ENCODE assay signal across 26 cellular contexts in the genomic region with DNA sequence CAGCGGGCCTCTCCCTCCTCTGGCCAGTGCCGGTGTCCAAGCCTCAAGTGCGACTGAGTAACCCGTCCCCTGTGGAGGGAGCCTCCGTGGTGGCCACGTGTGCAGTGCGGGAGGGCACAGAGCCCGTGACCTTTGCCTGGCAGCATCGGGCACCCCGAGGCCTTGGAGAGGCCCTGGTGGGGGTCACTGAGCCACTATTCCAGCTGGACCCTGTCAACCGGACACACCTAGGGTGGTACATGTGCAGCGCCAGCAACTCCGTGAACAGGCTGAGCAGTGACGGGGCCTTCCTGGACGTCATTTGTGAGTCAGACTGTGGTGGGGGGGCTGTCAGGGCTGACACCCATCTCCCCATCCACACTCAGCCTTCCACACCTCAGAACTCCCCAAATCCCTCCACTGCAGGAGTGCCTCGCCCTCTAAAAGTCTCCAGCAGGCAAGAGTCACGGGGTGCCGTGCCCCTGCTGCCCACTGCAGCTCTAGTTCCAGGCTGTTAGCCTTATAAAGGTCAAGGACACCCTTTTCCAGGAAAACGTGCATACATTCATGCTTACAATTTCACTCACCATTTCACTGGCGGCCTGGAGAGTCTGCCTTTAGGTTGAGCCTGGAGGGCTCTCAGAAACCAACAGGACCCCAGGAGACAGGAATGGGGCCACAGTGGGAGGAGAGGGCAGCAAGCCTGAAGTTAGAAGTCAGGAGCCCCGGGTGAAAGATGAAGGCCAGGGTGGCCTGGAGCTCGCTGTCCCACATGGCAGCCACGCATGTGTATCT. TPM values are rescaled to one million over a fixed set of nuclear protein-coding genes. Genes with fewer than 3 reads are reported as not detected.
A peak's percentile ranks its signal among the peaks of the same experiment; 100 is the strongest.
DNase-seq lines count a peak whose midpoint lies in the region; ATAC-seq and TF ChIP-seq lines count a peak whose summit lies in the region.
"Had no signal": no experiment of that assay in that cellular context is flagged by ENCODE, and none has a peak within 500 bp of the region (broad histone marks: within the 10 kb centered on the region; RNA-seq: fewer than 3 reads in every experiment).

No MANE protein-coding gene starts in this region.

- no peak for TF ChIP-seq CTCF in SK-N-SH (IDR thresholded peaks at IDR 0.05)
- no peak for TF ChIP-seq CTCF in osteoblast (IDR thresholded peaks at IDR 0.05; ENCODE audit: extremely low read depth, low read depth, low read length)
- TF ChIP-seq CTCF in sigmoid colon (IDR thresholded peaks at IDR 0.05): no peak

- H3K4me1 Mint-ChIP-seq in activated CD8-positive, alpha-beta memory T cell treated with anti-CD3 and anti-CD28 coated beads, Interleukin-2, amount 10 ng/mL, durations not matched to agents 7 days and 5 days: no peaks in the 10 kb centered on the region

- intact Hi-C loops in sciatic nerve (cut with DNase I): no loop called here
- intact Hi-C loops in sigmoid colon (cut with DNase I): no loop called here

- no peaks in the 10 kb centered on the region for H3K27me3 Mint-ChIP-seq in activated CD8-positive, alpha-beta memory T cell treated with anti-CD3 and anti-CD28 coated beads, Interleukin-2, amount 10 ng/mL, durations not matched to agents 7 days and 5 days

- H3K36me3 ChIP-seq in SK-N-SH (replicated peaks in 1 of 2; ENCODE audit: control insufficient read depth in 1 of 2, insufficient read depth in 2 of 2, low read length in 1 of 2): no peaks in the 10 kb centered on the region
- no peaks in the 10 kb centered on the region for H3K36me3 ChIP-seq in osteoblast (ENCODE audit: insufficient read depth, low read length)
- no peaks in the 10 kb centered on the region for H3K36me3 ChIP-seq in sigmoid colon
- H3K36me3 ChIP-seq: HAP-1, SJSA1 had no signal

- H3K9me3 ChIP-seq in SK-N-SH (no peaks in the 10 kb centered on the region), osteoblast (ENCODE audit: low read depth, low read length) (no peaks in the 10 kb centered on the region), sigmoid colon (no peaks in the 10 kb centered on the region)
- H3K9me3 ChIP-seq: HAP-1, SJSA1 had no signal

- TF ChIP-seq EP300 in SK-N-SH (IDR thresholded peaks at IDR 0.05; ENCODE audit: borderline replicate concordance in 1 of 2, low read depth in 1 of 2, low read length in 1 of 2) (no peak), sigmoid colon (IDR thresholded peaks at IDR 0.05) (no peak)

- no peak overlapping the region for H3K9ac ChIP-seq in SK-N-SH
- H3K9ac ChIP-seq: GM23248 had no signal

- H2AFZ ChIP-seq in SK-N-SH (ENCODE audit: low read depth) (no peak overlapping the region), osteoblast (ENCODE audit: low read length) (no peak overlapping the region)
- H2AFZ ChIP-seq: GM23248 had no signal

- H3K4me2 ChIP-seq in SK-N-SH (no peak overlapping the region), osteoblast (ENCODE audit: insufficient read depth, low read length) (no peak overlapping the region)

- no peak for TF ChIP-seq POLR2A in sigmoid colon (IDR thresholded peaks at IDR 0.05)

- no peak overlapping the region; a peak in 1 of 4 replicates for H3K27ac ChIP-seq in SK-N-SH (ENCODE audit: low read depth in 2 of 2, low read length in 1 of 2)
- H3K27ac ChIP-seq in osteoblast (ENCODE audit: low read depth, low read length): no peak overlapping the region
- H3K27ac ChIP-seq in sigmoid colon: no peak overlapping the region
- H3K27ac ChIP-seq: 22Rv1, GM23248, SJSA1 had no signal

- ATAC-seq in activated CD8-positive, alpha-beta memory T cell treated with anti-CD3 and anti-CD28 coated beads, Interleukin-2, amount 10 ng/mL, durations not matched to agents 7 days and 5 days: no peak
- no peak for ATAC-seq in sciatic nerve
- ATAC-seq: CD8-positive, alpha-beta T cell; Panc1 had no signal

- POLR2A ChIA-PET in SK-N-SH (lab: Yijun Ruan, JAX): no interaction called here

- H4K20me1 ChIP-seq in SK-N-SH (ENCODE audit: insufficient read depth) (no peaks in the 10 kb centered on the region), osteoblast (ENCODE audit: insufficient read depth, low read length) (no peaks in the 10 kb centered on the region)

- WGBS in SK-N-SH (ENCODE audit: low lambda C conversion rate): 85% methylated on average over 9 of the region's 23 CpGs
- WGBS in sigmoid colon, 2 donors: 84 to 87% methylated on average over 23 of the region's 23 CpGs

- DNase-seq in activated CD8-positive, alpha-beta memory T cell treated with anti-CD3 and anti-CD28 coated beads, Interleukin-2, amount 10 ng/mL, durations not matched to agents 7 days and 5 days: peak; percentile 33
- no peak for DNase-seq in activated CD8-positive, alpha-beta memory T cell treated with anti-CD3 and anti-CD28 coated beads, Interleukin-2, amount 50 U/mL, for 48 hours
- DNase-seq in HT1080 (ENCODE audit: low read depth) (peak; percentile 22), left kidney (ENCODE audit: low read depth, low spot score) (peak; percentile 23), sciatic nerve (ENCODE audit: low spot score) (peak; percentile 51), SK-N-SH (no peak), osteoblast (ENCODE audit: insufficient read length, low spot score, missing footprints) (no peak), sigmoid colon (no peak)
- DNase-seq: ACHN; C1 segment of cervical spinal cord; Calu3; CD8-positive, alpha-beta T cell; DMS153; GM23248; KG1; NCI-H1694; NCI-H2081; NCI-H2171; NCI-H345; NCI-H524; NCI-H774; NK-92 treated with Interleukin-12 subunit alpha and Interleukin-12 subunit beta, amount 100 ng/mL, for 24 hours had no signal

- no peak overlapping the region for H3K27ac Mint-ChIP-seq in activated CD8-positive, alpha-beta memory T cell treated with anti-CD3 and anti-CD28 coated beads, Interleukin-2, amount 10 ng/mL, durations not matched to agents 7 days and 5 days
- H3K27ac Mint-ChIP-seq: CD8-positive, alpha-beta T cell had no signal

- H3K27me3 ChIP-seq in SK-N-SH (ENCODE audit: insufficient read depth) (no peaks in the 10 kb centered on the region), osteoblast (ENCODE audit: insufficient read depth, low read length) (no peaks in the 10 kb centered on the region), sigmoid colon (no peaks in the 10 kb centered on the region)
- H3K27me3 ChIP-seq: SJSA1 had no signal

- no peak overlapping the region for H3K4me3 Mint-ChIP-seq in activated CD8-positive, alpha-beta memory T cell treated with anti-CD3 and anti-CD28 coated beads, Interleukin-2, amount 10 ng/mL, durations not matched to agents 7 days and 5 days
- H3K4me3 Mint-ChIP-seq: CD8-positive, alpha-beta T cell had no signal

- no peaks in the 10 kb centered on the region for H3K9me3 Mint-ChIP-seq in activated CD8-positive, alpha-beta memory T cell treated with anti-CD3 and anti-CD28 coated beads, Interleukin-2, amount 10 ng/mL, durations not matched to agents 7 days and 5 days (ENCODE audit: low read depth)
- H3K9me3 Mint-ChIP-seq: CD8-positive, alpha-beta T cell had no signal

- H3K4me1 ChIP-seq in SK-N-SH (ENCODE audit: control insufficient read depth in 1 of 2, insufficient read depth in 2 of 2, low read depth in 1 of 2, low read length in 1 of 2) (peaks cover 0 to 44% of the 10 kb centered on the region in 2 experiments; a peak in 2 of 4 replicates), osteoblast (ENCODE audit: insufficient read depth, low read length) (peaks cover 5% of the 10 kb centered on the region), sigmoid colon (peaks cover 2 to 32% (median 31%) of the 10 kb centered on the region in 4 donors)
- H3K4me1 ChIP-seq: HAP-1, SJSA1 had no signal

- H3K36me3 Mint-ChIP-seq in activated CD8-positive, alpha-beta memory T cell treated with anti-CD3 and anti-CD28 coated beads, Interleukin-2, amount 10 ng/mL, durations not matched to agents 7 days and 5 days: no peaks in the 10 kb centered on the region
- H3K36me3 Mint-ChIP-seq: CD8-positive, alpha-beta T cell had no signal

- TF ChIP-seq RAD21 in SK-N-SH (IDR thresholded peaks at IDR 0.05; ENCODE audit: low read length): no peak

- H3K4me3 ChIP-seq in SK-N-SH (ENCODE audit: low read depth in 2 of 2, low read length in 1 of 2) (no peak overlapping the region), osteoblast (ENCODE audit: insufficient read depth, low read length) (no peak overlapping the region), sigmoid colon (no peak overlapping the region)
- H3K4me3 ChIP-seq: GM23248, HAP-1, SJSA1 had no signal

- no peaks in the 10 kb centered on the region for H3K9me2 ChIP-seq in SK-N-SH

- CTCF ChIA-PET in activated CD8-positive, alpha-beta memory T cell treated with anti-CD3 and anti-CD28 coated beads, Interleukin-2, amount 10 ng/mL, durations not matched to agents 7 days and 5 days (lab: Charles Lee): no interaction called here
- CTCF ChIA-PET in SK-N-SH (lab: Yijun Ruan, JAX): interaction anchor here (1.1 to 3.5 kb wide), 4 partner anchors 8 to 167 kb away, joined by 3 to 31 read pairs (median 3); no protein-coding TSS in a partner anchor

- no peaks in the 10 kb centered on the region for H3F3A ChIP-seq in SK-N-SH (replicated peaks; ENCODE audit: insufficient read depth)

- H3K79me2 ChIP-seq in SK-N-SH (ENCODE audit: insufficient read depth): no peaks in the 10 kb centered on the region
- no peaks in the 10 kb centered on the region for H3K79me2 ChIP-seq in osteoblast (ENCODE audit: insufficient read depth, low read length)

RNA-seq across cellular contexts. Expression of a gene that starts 2.6 kb away (rescaled TPM):
- not detected for total RNA-seq in activated CD8-positive, alpha-beta memory T cell treated with anti-CD3 and anti-CD28 coated beads, Interleukin-2, amount 10 ng/mL, durations not matched to agents 7 days and 5 days
- total RNA-seq in HT1080 (2014; rRNA removed; shearing (Covaris generic)): not detected in 2 replicates
- polyA plus RNA-seq in HT1080 (2015; cell fraction: cytosol; rRNA removed): not detected in 2 replicates
- not detected in 2 replicates for polyA plus RNA-seq in HT1080 (2015; cell fraction: nucleus; rRNA removed)
- total RNA-seq in sciatic nerve: not detected
- polyA plus RNA-seq in SK-N-SH (2012; rRNA removed): 0.02 and 0.16 TPM in 2 replicates
- polyA plus RNA-seq in SK-N-SH (2012; cell fraction: cytosol; rRNA removed): 0.01 and 0.05 TPM in 2 replicates
- polyA plus RNA-seq in SK-N-SH (2012; cell fraction: nucleus; rRNA removed): 0.16 and 0.85 TPM in 2 replicates
- total RNA-seq in osteoblast: not detected in 2 replicates
- under 1 TPM in 1 of 4 donors, not detected in 3; 0.68 TPM for total RNA-seq in sigmoid colon
- not detected for polyA plus RNA-seq in sigmoid colon
- total RNA-seq: Calu3; CD8-positive, alpha-beta T cell; GM23248; SJSA1 had no signal
- polyA plus RNA-seq: GM23248 had no signal

RNA-seq across cellular contexts. Expression of a gene that starts 44.2 kb away (rescaled TPM):
- total RNA-seq in activated CD8-positive, alpha-beta memory T cell treated with anti-CD3 and anti-CD28 coated beads, Interleukin-2, amount 10 ng/mL, durations not matched to agents 7 days and 5 days: under 1 TPM in 1 of 2 experiments, not detected in 1; 0.50 TPM
- total RNA-seq in HT1080 (2014; rRNA removed; shearing (Covaris generic)): not detected in 2 replicates
- not detected in 2 replicates for polyA plus RNA-seq in HT1080 (2015; cell fraction: cytosol; rRNA removed)
- not detected in 2 replicates for polyA plus RNA-seq in HT1080 (2015; cell fraction: nucleus; rRNA removed)
- 2.2 TPM for total RNA-seq in sciatic nerve
- polyA plus RNA-seq in SK-N-SH (2012; rRNA removed): 0.12 and 0.39 TPM in 2 replicates
- 0.24 and 0.42 TPM in 2 replicates for polyA plus RNA-seq in SK-N-SH (2012; cell fraction: cytosol; rRNA removed)
- polyA plus RNA-seq in SK-N-SH (2012; cell fraction: nucleus; rRNA removed): 0.29 TPM in 2 replicates
- total RNA-seq in osteoblast: under 0.01 TPM in 1 of 2 replicates, not detected in the other
- 1 to 10 TPM in 1 of 4 donors, under 1 TPM in 3; 0.14 to 1.7 (median 0.44) TPM for total RNA-seq in sigmoid colon
- polyA plus RNA-seq in sigmoid colon: under 1 TPM in 2 of 3 donors, not detected in 1; 0.23 to 0.60 TPM
- total RNA-seq: Calu3, GM23248, SJSA1 had no signal
- polyA plus RNA-seq: GM23248 had no signal

RNA-seq across cellular contexts. Expression of a gene that starts 45.5 kb away (rescaled TPM):
- total RNA-seq in activated CD8-positive, alpha-beta memory T cell treated with anti-CD3 and anti-CD28 coated beads, Interleukin-2, amount 10 ng/mL, durations not matched to agents 7 days and 5 days: 10 to 100 TPM; 11.0 to 13.1 TPM
- total RNA-seq in HT1080 (2014; rRNA removed; shearing (Covaris generic)): 26.2 and 35.7 TPM in 2 replicates
- 19.4 and 29.0 TPM in 2 replicates for polyA plus RNA-seq in HT1080 (2015; cell fraction: cytosol; rRNA removed)
- polyA plus RNA-seq in HT1080 (2015; cell fraction: nucleus; rRNA removed): 19.7 and 34.5 TPM in 2 replicates
- total RNA-seq in sciatic nerve: 10.7 TPM
- polyA plus RNA-seq in SK-N-SH (2012; rRNA removed): 7.0 and 8.3 TPM in 2 replicates
- 9.7 and 11.4 TPM in 2 replicates for polyA plus RNA-seq in SK-N-SH (2012; cell fraction: cytosol; rRNA removed)
- polyA plus RNA-seq in SK-N-SH (2012; cell fraction: nucleus; rRNA removed): 3.1 and 5.0 TPM in 2 replicates
- 13.6 and 14.1 TPM in 2 replicates for total RNA-seq in osteoblast
- total RNA-seq in sigmoid colon: 10 to 100 TPM in 3 of 4 donors, 1 to 10 TPM in 1; 6.4 to 21.6 (median 11.9) TPM
- 1 to 10 TPM; 7.6 to 9.2 (median 7.8) TPM for polyA plus RNA-seq in sigmoid colon

Comparison
In these comparisons a context has a peak if more than half of its experiments do, and no peak if none do; other contexts are left out.
1. DNase-seq: peak in activated CD8-positive, alpha-beta memory T cell treated with anti-CD3 and anti-CD28 coated beads, Interleukin-2, amount 10 ng/mL, durations not matched to agents 7 days and 5 days (single experiment), HT1080 (single experiment), left kidney (single experiment) and sciatic nerve (single experiment); none in activated CD8-positive, alpha-beta memory T cell treated with anti-CD3 and anti-CD28 coated beads, Interleukin-2, amount 50 U/mL, for 48 hours (single experiment), SK-N-SH (single experiment), osteoblast (single experiment) and sigmoid colon (single experiment).